ENCODE assay signal across 8 cellular contexts in genomic region chr19:1284979-1285736, GRCh38. TPM values are rescaled to one million over a fixed set of nuclear protein-coding genes. Genes with fewer than 3 reads are reported as not detected.
A peak's percentile ranks its signal among the peaks of the same experiment; 100 is the strongest.
DNase-seq lines count a peak whose midpoint lies in the region; ATAC-seq and TF ChIP-seq lines count a peak whose summit lies in the region.
"Had no signal": no experiment of that assay in that cellular context is flagged by ENCODE, and none has a peak within 500 bp of the region (broad histone marks: within the 10 kb centered on the region; RNA-seq: fewer than 3 reads in every experiment).

No MANE protein-coding gene starts in this region.

- H3K27ac ChIP-seq in BLaER1 (no peak overlapping the region), RWPE1 (peak overlapping the region; percentile 32)

- H3K27me3 ChIP-seq in BLaER1: peaks cover 71% of the 10 kb centered on the region

- peak overlapping the region; percentile 72 for H3K4me3 ChIP-seq in BLaER1

- H3K4me2 ChIP-seq in BLaER1: peak overlapping the region; percentile 98

- DNase-seq in RWPE1 (ENCODE audit: low spot score) (no peak), left lobe of liver (ENCODE audit: low spot score) (peak; percentile 68), GOT3 (lab: John Stamatoyannopoulos, UW) (no peak)
- no peak for DNase-seq in activated CD4-positive, alpha-beta memory T cell treated with anti-CD3 and anti-CD28 coated beads, Interleukin-2, amount 10 ng/mL, durations not matched to agents 7 days and 5 days
- DNase-seq: effector CD8-positive, alpha-beta T cell had no signal

- H3K27me3 Mint-ChIP-seq in activated CD4-positive, alpha-beta memory T cell treated with anti-CD3 and anti-CD28 coated beads, Interleukin-2, amount 10 ng/mL, durations not matched to agents 7 days and 5 days: peaks cover 28% of the 10 kb centered on the region

- no peaks in the 10 kb centered on the region for H3K9me3 ChIP-seq in BLaER1

- peaks cover 58% of the 10 kb centered on the region for H4K20me1 ChIP-seq in BLaER1

- no peaks in the 10 kb centered on the region for H3K36me3 ChIP-seq in BLaER1

- CTCF ChIA-PET in RWPE1 (lab: Yijun Ruan, JAX): interaction anchor here (0.6 to 0.8 kb wide), 2 partner anchors 18 to 50 kb away, joined by 3 to 5 read pairs; no protein-coding TSS in a partner anchor
- CTCF ChIA-PET in activated CD4-positive, alpha-beta memory T cell treated with anti-CD3 and anti-CD28 coated beads, Interleukin-2, amount 10 ng/mL, durations not matched to agents 7 days and 5 days (lab: Charles Lee): no interaction called here

- TF ChIP-seq CTCF in RWPE1 (conservative IDR thresholded peaks at IDR 0.05; ENCODE audit: low read depth): no peak

- no peak overlapping the region for H3K27ac Mint-ChIP-seq in activated CD4-positive, alpha-beta memory T cell treated with anti-CD3 and anti-CD28 coated beads, Interleukin-2, amount 10 ng/mL, durations not matched to agents 7 days and 5 days

- H3K4me1 Mint-ChIP-seq in activated CD4-positive, alpha-beta memory T cell treated with anti-CD3 and anti-CD28 coated beads, Interleukin-2, amount 10 ng/mL, durations not matched to agents 7 days and 5 days: peaks cover 7% of the 10 kb centered on the region

- POLR2A ChIA-PET in RWPE1 (lab: Yijun Ruan, JAX; ENCODE audit: low non-redundant PET): no interaction called here
- POLR2A ChIA-PET in activated CD4-positive, alpha-beta memory T cell treated with anti-CD3 and anti-CD28 coated beads, Interleukin-2, amount 10 ng/mL, durations not matched to agents 7 days and 5 days (lab: Charles Lee): interaction anchor here (1.1 to 1.3 kb wide), 2 partner anchors 16 to 41 kb away, joined by 3 to 4 read pairs; partner anchors contain the start of gene CIRBP

- peaks cover 33% of the 10 kb centered on the region for H3K4me1 ChIP-seq in BLaER1

- no peaks in the 10 kb centered on the region for H3K9me3 Mint-ChIP-seq in activated CD4-positive, alpha-beta memory T cell treated with anti-CD3 and anti-CD28 coated beads, Interleukin-2, amount 10 ng/mL, durations not matched to agents 7 days and 5 days

- no peak overlapping the region for H3K9ac ChIP-seq in BLaER1

- H3K36me3 Mint-ChIP-seq in activated CD4-positive, alpha-beta memory T cell treated with anti-CD3 and anti-CD28 coated beads, Interleukin-2, amount 10 ng/mL, durations not matched to agents 7 days and 5 days (ENCODE audit: low read depth): peaks cover 3% of the 10 kb centered on the region

- ATAC-seq in left lobe of liver (no peak), HG02852 (IDR thresholded peaks at IDR 0.05; ENCODE audit: unreplicated experiment) (no peak)

- no peak overlapping the region for H3K4me3 Mint-ChIP-seq in activated CD4-positive, alpha-beta memory T cell treated with anti-CD3 and anti-CD28 coated beads, Interleukin-2, amount 10 ng/mL, durations not matched to agents 7 days and 5 days

RNA-seq across cellular contexts. Expression of gene EFNA2, which starts 0.5 kb away (rescaled TPM):
- 8.6 TPM for total RNA-seq in left lobe of liver
- total RNA-seq in activated CD4-positive, alpha-beta memory T cell treated with anti-CD3 and anti-CD28 coated beads, Interleukin-2, amount 10 ng/mL, durations not matched to agents 7 days and 5 days: not detected
- total RNA-seq: subcutaneous adipose tissue had no signal

RNA-seq across cellular contexts. Expression of gene FAM174C, which starts 9.8 kb away (rescaled TPM):
- 48.0 TPM for total RNA-seq in left lobe of liver
- 10 to 100 TPM; 45.9 to 50.1 TPM for total RNA-seq in activated CD4-positive, alpha-beta memory T cell treated with anti-CD3 and anti-CD28 coated beads, Interleukin-2, amount 10 ng/mL, durations not matched to agents 7 days and 5 days

RNA-seq across cellular contexts. Expression of gene CIRBP, which starts 16.0 kb away (rescaled TPM):
- total RNA-seq in left lobe of liver: 125 TPM
- total RNA-seq in activated CD4-positive, alpha-beta memory T cell treated with anti-CD3 and anti-CD28 coated beads, Interleukin-2, amount 10 ng/mL, durations not matched to agents 7 days and 5 days: 100 to 1,000 TPM; 203 to 204 TPM

RNA-seq across cellular contexts. Expression of gene MIDN, which starts 36.8 kb away (rescaled TPM):
- total RNA-seq in left lobe of liver: 51.7 TPM
- total RNA-seq in activated CD4-positive, alpha-beta memory T cell treated with anti-CD3 and anti-CD28 coated beads, Interleukin-2, amount 10 ng/mL, durations not matched to agents 7 days and 5 days: 10 to 100 TPM; 86.2 to 88.6 TPM

RNA-seq across cellular contexts. Expression of gene ATP5F1D, which starts 43.6 kb away (rescaled TPM):
- 282 TPM for total RNA-seq in left lobe of liver
- total RNA-seq in activated CD4-positive, alpha-beta memory T cell treated with anti-CD3 and anti-CD28 coated beads, Interleukin-2, amount 10 ng/mL, durations not matched to agents 7 days and 5 days: 100 to 1,000 TPM; 171 to 173 TPM
